9 cellular contexts compared by ENCODE assay signal in the genomic region with DNA sequence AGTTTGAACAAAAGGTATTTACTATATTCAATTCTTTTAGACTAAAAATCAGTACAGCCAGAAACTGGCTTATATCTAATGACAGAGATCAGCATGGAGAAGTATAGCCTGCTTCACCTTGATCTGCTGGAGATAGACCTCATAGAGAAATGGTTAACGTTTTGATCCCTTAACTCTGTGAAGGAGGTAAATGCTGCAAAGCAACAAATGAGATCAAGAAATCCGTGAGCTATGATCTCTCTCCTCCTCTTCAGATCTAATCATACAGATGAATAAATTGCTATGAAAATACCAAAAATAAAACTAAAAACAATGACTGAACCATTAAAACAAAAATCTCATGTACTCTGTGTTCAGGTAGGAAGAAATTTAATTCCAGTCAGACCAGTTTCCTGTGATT. TPM values are rescaled to one million over a fixed set of nuclear protein-coding genes. Genes with fewer than 3 reads are reported as not detected.
DNase-seq lines count a peak whose midpoint lies in the region; ATAC-seq and TF ChIP-seq lines count a peak whose summit lies in the region.
"Had no signal": no experiment of that assay in that cellular context is flagged by ENCODE, and none has a peak within 500 bp of the region (broad histone marks: within the 10 kb centered on the region; RNA-seq: fewer than 3 reads in every experiment).

No MANE protein-coding gene starts in this region.

- WGBS in gastroesophageal sphincter (ENCODE audit: low coverage in 1 of 2), 2 donors = 48 to 55% methylated on average over 2 of the region's 2 CpGs

- H3K4me1 Mint-ChIP-seq in type B pancreatic cell (ENCODE audit: unreplicated experiment) = no peaks in the 10 kb centered on the region

- H3K9me3 Mint-ChIP-seq in type B pancreatic cell = no peaks in the 10 kb centered on the region

- H3K27me3 ChIP-seq in left ventricle myocardium inferior (ENCODE audit: low read depth) = no peaks in the 10 kb centered on the region
- H3K27me3 ChIP-seq in SJSA1 (replicated peaks) = no peaks in the 10 kb centered on the region
- no peaks in the 10 kb centered on the region for H3K27me3 ChIP-seq in gastroesophageal sphincter

- H3K4me1 ChIP-seq in left ventricle myocardium inferior (no peaks in the 10 kb centered on the region), SJSA1 (replicated peaks) (no peaks in the 10 kb centered on the region), gastroesophageal sphincter (no peaks in the 10 kb centered on the region)

- H3K4me3 ChIP-seq in left ventricle myocardium inferior (peak overlapping the region; percentile 44), SJSA1 (peak overlapping the region; percentile 36), gastroesophageal sphincter (peak overlapping the region; percentile 25 to 36)

- no peak for TF ChIP-seq POLR2A in gastroesophageal sphincter (IDR thresholded peaks at IDR 0.05)

- no peak for DNase-seq in left ventricle myocardium inferior
- DNase-seq in cardiac septum (ENCODE audit: low spot score) = no peak
- DNase-seq in SJSA1 (ENCODE audit: low read depth in 1 of 2, low spot score in 2 of 2) = no peak
- no peak for DNase-seq in type B pancreatic cell (ENCODE audit: extremely low spot score, unreplicated experiment)
- no peak for DNase-seq in HEK293T (ENCODE audit: extremely low spot score)
- DNase-seq: activated T-cell treated with anti-CD3 and anti-CD28 coated beads for 4 hours had no signal

- intact Hi-C loops in left ventricle myocardium inferior (cut with micrococcal nuclease) = no loop called here
- intact Hi-C loops in cardiac septum (cut with DNase I) = no loop called here

- no peaks in the 10 kb centered on the region for H3K36me3 ChIP-seq in left ventricle myocardium inferior
- H3K36me3 ChIP-seq in SJSA1 = no peaks in the 10 kb centered on the region
- no peaks in the 10 kb centered on the region for H3K36me3 ChIP-seq in gastroesophageal sphincter

- ATAC-seq in gastroesophageal sphincter = no peak
- no peak for ATAC-seq in GM21576 (IDR thresholded peaks at IDR 0.05; ENCODE audit: unreplicated experiment)
- ATAC-seq in HG03159 (IDR thresholded peaks at IDR 0.05; ENCODE audit: unreplicated experiment) = no peak

- POLR2A ChIA-PET in HEK293T (lab: Yijun Ruan, JAX) = no interaction called here

- CTCF ChIA-PET in HEK293T (lab: Yijun Ruan, JAX) = no interaction called here

- TF ChIP-seq CTCF in left ventricle myocardium inferior (IDR thresholded peaks at IDR 0.05; ENCODE audit: borderline replicate concordance) (no peak), gastroesophageal sphincter (IDR thresholded peaks at IDR 0.05) (no peak), type B pancreatic cell (conservative IDR thresholded peaks at IDR 0.05) (no peak)

- peaks cover 3% of the 10 kb centered on the region for H3K36me3 Mint-ChIP-seq in type B pancreatic cell

- no peak overlapping the region for H3K4me3 Mint-ChIP-seq in type B pancreatic cell

- H3K27me3 Mint-ChIP-seq in type B pancreatic cell = peaks cover 2% of the 10 kb centered on the region

- H3K9me3 ChIP-seq in left ventricle myocardium inferior (replicated peaks) (peaks cover 15% of the 10 kb centered on the region), SJSA1 (replicated peaks) (no peaks in the 10 kb centered on the region), gastroesophageal sphincter (peaks cover 0 to 5% (median 0%) of the 10 kb centered on the region in 3 donors)

- no peak for TF ChIP-seq EP300 in gastroesophageal sphincter (IDR thresholded peaks at IDR 0.05)

- peak overlapping the region; percentile 67 for H3K27ac Mint-ChIP-seq in type B pancreatic cell

- H3K27ac ChIP-seq in left ventricle myocardium inferior (replicated peaks) (no peak overlapping the region), SJSA1 (no peak overlapping the region), gastroesophageal sphincter (no peak overlapping the region)

TF ChIP-seq in HEK293T, 16 proteins besides CTCF, POLR2A, EP300 and RAD21:
- no peak for TF ChIP-seq ELF4 (IDR thresholded peaks at IDR 0.05)
- TF ChIP-seq LEF1 (IDR thresholded peaks at IDR 0.05; ENCODE audit: borderline replicate concordance) = no peak

RNA-seq across cellular contexts. Expression of a gene that starts 42.8 kb away (rescaled TPM):
- not detected for total RNA-seq in left ventricle myocardium inferior
- 0.11 TPM for total RNA-seq in cardiac septum
- not detected in 2 replicates for total RNA-seq in SJSA1 (2014; rRNA removed; shearing (Covaris generic))
- total RNA-seq in gastroesophageal sphincter = 1 to 10 TPM in 1 of 4 donors, under 1 TPM in 3; 0.27 to 1.2 (median 0.33) TPM
- 0.81 and 6.1 TPM in 2 replicates for total RNA-seq in type B pancreatic cell (ENCODE audit: low replicate concordance)
